In the genomic region with DNA sequence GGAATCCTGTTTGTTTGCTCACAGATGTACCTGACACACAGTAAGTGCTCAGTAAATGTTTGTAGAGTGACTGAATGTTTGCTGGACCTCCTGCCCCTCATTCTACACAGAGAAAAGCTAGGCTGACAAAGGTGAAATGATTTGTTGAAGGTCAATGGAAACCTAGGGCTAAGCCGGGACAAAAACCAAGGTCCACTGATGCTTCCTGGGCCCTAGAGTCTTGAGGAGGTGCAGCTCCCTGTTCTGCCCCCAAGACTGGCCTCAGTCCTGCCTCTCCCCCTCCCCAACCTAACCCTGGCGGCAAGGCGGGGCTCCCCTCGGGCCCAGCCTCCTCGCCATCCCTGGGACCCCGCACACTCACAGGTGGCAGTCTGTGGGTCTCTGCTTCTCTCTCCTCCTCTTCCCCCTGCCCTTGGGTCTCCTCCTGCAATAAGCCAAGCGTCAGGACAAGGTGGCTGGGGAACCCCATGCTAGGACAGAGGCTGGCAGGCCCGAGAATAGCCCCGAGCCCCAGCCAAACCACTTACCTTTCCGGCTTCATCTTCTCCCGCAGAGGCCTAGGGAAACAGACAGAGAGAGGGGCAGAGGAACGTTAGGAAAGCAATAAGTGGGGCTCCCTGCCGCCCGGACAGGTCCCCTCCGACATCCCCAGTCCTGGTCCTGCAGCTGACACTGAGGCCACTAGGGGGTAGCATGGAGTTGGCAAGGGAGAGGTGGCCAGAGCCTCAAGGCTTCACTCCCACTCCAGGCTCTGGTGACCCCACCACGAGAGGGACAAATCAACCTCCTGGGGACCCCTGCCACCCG, we compare ENCODE assay signal across 7 cellular contexts. TPM values are rescaled to one million over a fixed set of nuclear protein-coding genes. Genes with fewer than 3 reads are reported as not detected.
A peak's percentile ranks its signal among the peaks of the same experiment; 100 is the strongest.
DNase-seq lines count a peak whose midpoint lies in the region; FAIRE-seq and TF ChIP-seq lines count a peak whose summit lies in the region.

No MANE protein-coding gene starts in this region.

- no peaks in the 10 kb centered on the region for H3K27me3 ChIP-seq in SK-N-SH (ENCODE audit: insufficient read depth)

- no peak for TF ChIP-seq EP300 in SK-N-SH (IDR thresholded peaks at IDR 0.05; ENCODE audit: borderline replicate concordance in 1 of 2, low read depth in 1 of 2, low read length in 1 of 2)

- no peaks in the 10 kb centered on the region for H3K9me3 Mint-ChIP-seq in activated naive CD4-positive, alpha-beta T cell treated with anti-CD3 and anti-CD28 coated beads, Interleukin-2, amount 10 ng/mL, durations not matched to agents 7 days and 5 days
- peaks cover 2% of the 10 kb centered on the region for H3K9me3 Mint-ChIP-seq in glutamatergic neuron (ENCODE audit: unreplicated experiment)

- no peaks in the 10 kb centered on the region for H3K79me2 ChIP-seq in SK-N-SH (ENCODE audit: insufficient read depth)

- peak overlapping the region in 1 of 2 experiments; percentile 11; a peak in 1 of 4 replicates for H3K27ac ChIP-seq in SK-N-SH (ENCODE audit: low read depth in 2 of 2, low read length in 1 of 2)

- H3K4me1 Mint-ChIP-seq in activated naive CD4-positive, alpha-beta T cell treated with anti-CD3 and anti-CD28 coated beads, Interleukin-2, amount 10 ng/mL, durations not matched to agents 7 days and 5 days: peaks cover 32% of the 10 kb centered on the region
- H3K4me1 Mint-ChIP-seq in glutamatergic neuron (ENCODE audit: low read depth, unreplicated experiment): peaks cover 13% of the 10 kb centered on the region

- no peaks in the 10 kb centered on the region for H3K36me3 ChIP-seq in SK-N-SH (replicated peaks in 1 of 2; ENCODE audit: control insufficient read depth in 1 of 2, insufficient read depth in 2 of 2, low read length in 1 of 2)

- peak overlapping the region in 1 of 2 experiments; percentile 23; a peak in 1 of 4 replicates for H3K4me3 ChIP-seq in SK-N-SH (ENCODE audit: low read depth in 2 of 2, low read length in 1 of 2)

- DNase-seq in GM12891 (ENCODE audit: insufficient read length, low spot score) (peak; percentile 94), LoVo (ENCODE audit: low spot score) (peak; percentile 71), SK-N-SH (peak; percentile 95), glutamatergic neuron (peak; percentile 91), posterior vena cava (ENCODE audit: low spot score) (peak; percentile 91), urothelium cell line (ENCODE audit: low spot score) (peak; percentile 89)
- peak; percentile 85 for DNase-seq in activated naive CD4-positive, alpha-beta T cell treated with anti-CD3 and anti-CD28 coated beads, Interleukin-2, amount 10 ng/mL, durations not matched to agents 7 days and 5 days

- TF ChIP-seq RAD21 in SK-N-SH (IDR thresholded peaks at IDR 0.05; ENCODE audit: low read length): peak; percentile 92

- peaks cover 33% of the 10 kb centered on the region for H3K27me3 Mint-ChIP-seq in activated naive CD4-positive, alpha-beta T cell treated with anti-CD3 and anti-CD28 coated beads, Interleukin-2, amount 10 ng/mL, durations not matched to agents 7 days and 5 days
- peaks cover 8% of the 10 kb centered on the region for H3K27me3 Mint-ChIP-seq in glutamatergic neuron (ENCODE audit: unreplicated experiment)

- intact Hi-C loops in posterior vena cava (cut with DNase I): no loop called here

- H3K27ac Mint-ChIP-seq in activated naive CD4-positive, alpha-beta T cell treated with anti-CD3 and anti-CD28 coated beads, Interleukin-2, amount 10 ng/mL, durations not matched to agents 7 days and 5 days: peak overlapping the region; percentile 29
- no peak overlapping the region for H3K27ac Mint-ChIP-seq in glutamatergic neuron (ENCODE audit: unreplicated experiment)

- no peaks in the 10 kb centered on the region for H3K9me2 ChIP-seq in SK-N-SH

- H3K4me1 ChIP-seq in SK-N-SH (ENCODE audit: control insufficient read depth in 1 of 2, insufficient read depth in 2 of 2, low read depth in 1 of 2, low read length in 1 of 2): peaks cover 6 to 8% of the 10 kb centered on the region in 2 experiments; a peak in 1 of 4 replicates

- H3K36me3 Mint-ChIP-seq in activated naive CD4-positive, alpha-beta T cell treated with anti-CD3 and anti-CD28 coated beads, Interleukin-2, amount 10 ng/mL, durations not matched to agents 7 days and 5 days: peaks cover 3% of the 10 kb centered on the region
- H3K36me3 Mint-ChIP-seq in glutamatergic neuron (ENCODE audit: unreplicated experiment): no peaks in the 10 kb centered on the region

- POLR2A ChIA-PET in SK-N-SH (lab: Yijun Ruan, JAX): no interaction called here

- H3F3A ChIP-seq in SK-N-SH (replicated peaks; ENCODE audit: insufficient read depth): peaks cover 8% of the 10 kb centered on the region

- FAIRE-seq in GM12891 (lab: Jason Lieb, UNC) (peak; percentile 91), urothelium cell line (lab: Jason Lieb, UNC) (peak; percentile 74)

- peak; percentile 57 for TF ChIP-seq POLR2A in GM12891 (IDR thresholded peaks at IDR 0.05; ENCODE audit: low read depth, low read length)

- peak overlapping the region; percentile 79 for H2AFZ ChIP-seq in SK-N-SH (ENCODE audit: low read depth)

- no peaks in the 10 kb centered on the region for H4K20me1 ChIP-seq in SK-N-SH (ENCODE audit: insufficient read depth)

- CTCF ChIA-PET in SK-N-SH (lab: Yijun Ruan, JAX): interaction anchor here (0.6 to 18.5 kb wide), 50 partner anchors 7 to 358 kb away, joined by 3 to 290 read pairs (median 4); partner anchors contain the start of genes ACYP1, EIF2B2, PGF and RPS6KL1
- CTCF ChIA-PET in activated naive CD4-positive, alpha-beta T cell treated with anti-CD3 and anti-CD28 coated beads, Interleukin-2, amount 10 ng/mL, durations not matched to agents 7 days and 5 days (lab: Charles Lee): interaction anchor here (0.6 to 5.0 kb wide), 28 partner anchors 8 to 358 kb away, joined by 3 to 88 read pairs (median 4); partner anchors contain the start of genes ACYP1, EIF2B2, PGF and RPS6KL1

- no peak overlapping the region for H3K4me3 Mint-ChIP-seq in activated naive CD4-positive, alpha-beta T cell treated with anti-CD3 and anti-CD28 coated beads, Interleukin-2, amount 10 ng/mL, durations not matched to agents 7 days and 5 days
- no peak overlapping the region for H3K4me3 Mint-ChIP-seq in glutamatergic neuron (ENCODE audit: unreplicated experiment)

- WGBS in SK-N-SH (ENCODE audit: low lambda C conversion rate): 45% methylated on average over 17 of the region's 17 CpGs

- no peak overlapping the region; the same call in 1 of the 2 replicates for H3K4me2 ChIP-seq in SK-N-SH

- no peaks in the 10 kb centered on the region for H3K9me3 ChIP-seq in SK-N-SH

- no peak overlapping the region for H3K9ac ChIP-seq in SK-N-SH

- peak; percentile 88 for TF ChIP-seq CTCF in SK-N-SH (IDR thresholded peaks at IDR 0.05)
- peak; percentile 83 for TF ChIP-seq CTCF in glutamatergic neuron (IDR thresholded peaks at IDR 0.05; ENCODE audit: partially characterized antibody, unreplicated experiment)

TF ChIP-seq in GM12891, 5 proteins besides CTCF, POLR2A, EP300 and RAD21:
- TF ChIP-seq POU2F2 (IDR thresholded peaks at IDR 0.05; ENCODE audit: low read depth, low read length): peak; percentile 9; the same call in 1 of the 2 replicates
- no peak for TF ChIP-seq TAF1 (IDR thresholded peaks at IDR 0.05; ENCODE audit: low read depth, low read length)

TF ChIP-seq in SK-N-SH, 30 proteins besides CTCF, POLR2A, EP300 and RAD21 (continues in another document):
- TF ChIP-seq EZH2phosphoT487 (IDR thresholded peaks at IDR 0.05; ENCODE audit: borderline replicate concordance, low read depth) (no peak), SIN3A (IDR thresholded peaks at IDR 0.05; ENCODE audit: borderline replicate concordance, low read depth, low read length) (no peak), MEF2A (IDR thresholded peaks at IDR 0.05; ENCODE audit: borderline replicate concordance, low read depth) (no peak), SMC3 (IDR thresholded peaks at IDR 0.05; ENCODE audit: low read depth, low read length) (peak; percentile 87), FOXM1 (IDR thresholded peaks at IDR 0.05; ENCODE audit: low read depth) (no peak), NRF1 (IDR thresholded peaks at IDR 0.05; ENCODE audit: low read depth, low read length) (peak; percentile 17; the same call in 1 of the 2 replicates), MXI1 (IDR thresholded peaks at IDR 0.05; ENCODE audit: low read depth, low read length) (peak; percentile 28; the same call in 1 of the 2 replicates), TEAD4 (IDR thresholded peaks at IDR 0.05; ENCODE audit: borderline replicate concordance, insufficient read depth) (no peak)
- TF ChIP-seq, protein P1, sequence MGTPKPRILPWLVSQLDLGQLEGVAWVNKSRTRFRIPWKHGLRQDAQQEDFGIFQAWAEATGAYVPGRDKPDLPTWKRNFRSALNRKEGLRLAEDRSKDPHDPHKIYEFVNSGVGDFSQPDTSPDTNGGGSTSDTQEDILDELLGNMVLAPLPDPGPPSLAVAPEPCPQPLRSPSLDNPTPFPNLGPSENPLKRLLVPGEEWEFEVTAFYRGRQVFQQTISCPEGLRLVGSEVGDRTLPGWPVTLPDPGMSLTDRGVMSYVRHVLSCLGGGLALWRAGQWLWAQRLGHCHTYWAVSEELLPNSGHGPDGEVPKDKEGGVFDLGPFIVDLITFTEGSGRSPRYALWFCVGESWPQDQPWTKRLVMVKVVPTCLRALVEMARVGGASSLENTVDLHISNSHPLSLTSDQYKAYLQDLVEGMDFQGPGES (IDR thresholded peaks at IDR 0.05; ENCODE audit: low read depth, low read length): no peak

RNA-seq across cellular contexts. Expression of gene PGF, which starts 9.3 kb away (rescaled TPM):
- polyA plus RNA-seq in GM12891 (2012; ENCODE audit: low read depth, missing spikeins): 3.9 TPM
- polyA plus RNA-seq in SK-N-SH (2012; rRNA removed): 2.3 and 4.4 TPM in 2 replicates
- 2.0 and 3.5 TPM in 2 replicates for polyA plus RNA-seq in SK-N-SH (2012; cell fraction: cytosol; rRNA removed)
- polyA plus RNA-seq in SK-N-SH (2012; cell fraction: nucleus; rRNA removed): 2.6 and 3.5 TPM in 2 replicates
- 7.9 TPM for total RNA-seq in glutamatergic neuron (ENCODE audit: unreplicated experiment)
- 10 to 100 TPM in 1 of 2 donors, 1 to 10 TPM in 1; 7.7 to 11.2 TPM for total RNA-seq in posterior vena cava

RNA-seq across cellular contexts. Expression of gene RPS6KL1, which starts 23.0 kb away (rescaled TPM):
- 1.0 TPM for polyA plus RNA-seq in GM12891 (2012; ENCODE audit: low read depth, missing spikeins)
- 2.5 and 4.4 TPM in 2 replicates for polyA plus RNA-seq in SK-N-SH (2012; rRNA removed)
- polyA plus RNA-seq in SK-N-SH (2012; cell fraction: cytosol; rRNA removed): 1.2 and 2.1 TPM in 2 replicates
- 12.2 and 14.8 TPM in 2 replicates for polyA plus RNA-seq in SK-N-SH (2012; cell fraction: nucleus; rRNA removed)
- total RNA-seq in glutamatergic neuron (ENCODE audit: unreplicated experiment): 248 TPM
- 10 to 100 TPM in 1 of 2 donors, 1 to 10 TPM in 1; 9.6 to 17.0 TPM for total RNA-seq in posterior vena cava

RNA-seq across cellular contexts. Expression of gene EIF2B2, which starts 56.7 kb away (rescaled TPM):
- polyA plus RNA-seq in GM12891 (2012; ENCODE audit: low read depth, missing spikeins): 49.2 TPM
- polyA plus RNA-seq in SK-N-SH (2012; rRNA removed): 111 and 125 TPM in 2 replicates
- 96.3 and 101 TPM in 2 replicates for polyA plus RNA-seq in SK-N-SH (2012; cell fraction: cytosol; rRNA removed)
- 86.6 and 105 TPM in 2 replicates for polyA plus RNA-seq in SK-N-SH (2012; cell fraction: nucleus; rRNA removed)
- total RNA-seq in glutamatergic neuron (ENCODE audit: unreplicated experiment) (39.6 TPM), posterior vena cava (10 to 100 TPM; 22.3 to 29.5 TPM)

Comparison
In these comparisons a context has a peak if more than half of its experiments do, and no peak if none do; other contexts are left out.
1. RNA of gene RPS6KL1, which starts 23.0 kb away (total RNA-seq): 248 TPM in glutamatergic neuron (single experiment); 9.6 to 17.0 TPM in posterior vena cava; every median in the first group is over 10 times any median in the second.
2. Peak in every context shown above with its lines, with median percentiles within 50 percentile points of each other: DNase-seq.